ENCODE assay signal across 8 cellular contexts in genomic region chr14:63642229-63642611, GRCh38. TPM values are rescaled to one million over a fixed set of nuclear protein-coding genes. Genes with fewer than 3 reads are reported as not detected.
DNase-seq lines count a peak whose midpoint lies in the region; ATAC-seq and TF ChIP-seq lines count a peak whose summit lies in the region.

No MANE protein-coding gene starts in this region.

- H3K4me3 ChIP-seq in retinal pigment epithelial cell (ENCODE audit: low read length), result peak overlapping the region; percentile 78

- ATAC-seq in GM18498 (IDR thresholded peaks at IDR 0.05; ENCODE audit: unreplicated experiment) (peak; percentile 61), HG02885 (IDR thresholded peaks at IDR 0.05; ENCODE audit: poor library complexity, unreplicated experiment) (peak; percentile 62)

- intact Hi-C loops in posterior vena cava (cut with DNase I), result no loop called here

- DNase-seq in NCI-H1694 (lab: John Stamatoyannopoulos, UW) (peak; percentile 98), T-helper 1 cell (peak; percentile 56 to 94 (median 77)), astrocyte of the hippocampus (ENCODE audit: low read depth, low spot score) (peak; percentile 96), hypothalamus (lab: John Stamatoyannopoulos, UW) (peak in 45 of 51 donors; percentile 48 to 100 (median 83)), retinal pigment epithelial cell (ENCODE audit: low read depth) (peak; percentile 87), posterior vena cava (ENCODE audit: low spot score) (no peak)

- TF ChIP-seq CTCF in retinal pigment epithelial cell (conservative IDR thresholded peaks at IDR 0.05; ENCODE audit: low read depth, low read length), result no peak

RNA-seq across cellular contexts. Expression of gene WDR89, which starts 0.5 kb away (rescaled TPM):
- total RNA-seq in posterior vena cava, result 10 to 100 TPM in 1 of 2 donors, 1 to 10 TPM in 1; 8.7 to 10.5 TPM
